ENCODE assay signal across 8 cellular contexts in the genomic region with DNA sequence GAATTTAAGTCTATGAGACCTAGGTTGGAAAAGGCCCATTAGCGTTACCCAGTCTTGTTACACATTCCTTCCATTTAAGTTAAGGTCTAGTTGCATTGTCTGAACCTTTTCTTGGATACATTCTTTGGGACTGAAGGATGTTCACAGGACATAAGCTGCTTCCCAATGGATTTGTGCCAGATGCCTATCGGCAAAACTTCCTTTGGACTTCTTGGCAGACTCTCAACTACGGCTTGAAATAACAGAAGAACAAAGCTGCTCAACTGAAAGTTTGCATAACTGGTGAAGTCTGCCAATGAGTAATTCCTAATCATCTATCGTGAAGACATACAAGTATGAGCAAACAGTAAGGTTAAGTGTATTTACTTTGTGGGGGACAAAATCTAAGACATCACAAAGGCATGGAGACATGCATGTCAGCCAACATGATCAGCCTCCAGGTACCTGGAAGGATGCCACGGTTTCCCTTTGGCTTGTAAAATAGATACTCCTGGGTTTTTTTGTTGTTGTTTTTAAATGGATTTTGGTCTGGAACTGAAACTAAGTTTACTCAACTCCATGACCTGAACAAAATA. TPM values are rescaled to one million over a fixed set of nuclear protein-coding genes. Genes with fewer than 3 reads are reported as not detected.
DNase-seq lines count a peak whose midpoint lies in the region; ATAC-seq and TF ChIP-seq lines count a peak whose summit lies in the region.

No MANE protein-coding gene starts in this region.

- peaks cover 45% of the 10 kb centered on the region for H3K4me1 ChIP-seq in skeletal muscle satellite cell (ENCODE audit: control insufficient read depth, insufficient read depth, low read length)
- no peaks in the 10 kb centered on the region for H3K4me1 ChIP-seq in ascending aorta
- H3K4me1 ChIP-seq in SJCRH30: no peaks in the 10 kb centered on the region

- H3K4me3 ChIP-seq in skeletal muscle satellite cell (ENCODE audit: low read length): peak overlapping the region; percentile 4
- no peak overlapping the region for H3K4me3 ChIP-seq in ascending aorta
- no peak overlapping the region for H3K4me3 ChIP-seq in SJCRH30

- intact Hi-C loops in natural killer cell (cut with micrococcal nuclease): no loop called here
- intact Hi-C loops in ascending aorta (cut with DNase I): no loop called here

- H3K27me3 Mint-ChIP-seq in natural killer cell (ENCODE audit: low read depth in 2 of 2): peaks cover 7 to 16% of the 10 kb centered on the region in 2 donors

- H3K4me1 Mint-ChIP-seq in natural killer cell: no peaks in the 10 kb centered on the region

- peak; percentile 46 for DNase-seq in GOT3 (lab: John Stamatoyannopoulos, UW)
- peak; percentile 77 for DNase-seq in RKO (ENCODE audit: low spot score)
- DNase-seq in fibroblast of the conjunctiva (ENCODE audit: low read depth): peak; percentile 82
- no peak for DNase-seq in natural killer cell
- DNase-seq in ascending aorta (ENCODE audit: low spot score in 2 of 2): no peak
- DNase-seq in SJCRH30: no peak

- H3K4me3 Mint-ChIP-seq in natural killer cell: no peak overlapping the region

- H3K36me3 Mint-ChIP-seq in natural killer cell: no peaks in the 10 kb centered on the region

- peak overlapping the region; percentile 23 for H3K9ac ChIP-seq in skeletal muscle satellite cell (ENCODE audit: low read depth, low read length)

- H3K9me3 Mint-ChIP-seq in natural killer cell: no peaks in the 10 kb centered on the region

- H3K27ac ChIP-seq in ascending aorta (peak overlapping the region in 1 of 2 donors; percentile 1), SJCRH30 (no peak overlapping the region)

- H3K36me3 ChIP-seq in skeletal muscle satellite cell (ENCODE audit: insufficient read depth, low read length) (peaks cover 13% of the 10 kb centered on the region), ascending aorta (no peaks in the 10 kb centered on the region), SJCRH30 (peaks cover 84% of the 10 kb centered on the region)

- no peak for TF ChIP-seq CTCF in natural killer cell (IDR thresholded peaks at IDR 0.05)
- TF ChIP-seq CTCF in ascending aorta (IDR thresholded peaks at IDR 0.05): no peak

- ATAC-seq in natural killer cell (no peak), HG03025 (IDR thresholded peaks at IDR 0.05; ENCODE audit: low FRiP score, unreplicated experiment) (no peak)

- no peak overlapping the region for H3K27ac Mint-ChIP-seq in natural killer cell

- no peaks in the 10 kb centered on the region for H3K9me3 ChIP-seq in skeletal muscle satellite cell (replicated peaks; ENCODE audit: low read length)
- no peaks in the 10 kb centered on the region for H3K9me3 ChIP-seq in ascending aorta
- H3K9me3 ChIP-seq in SJCRH30 (replicated peaks): no peaks in the 10 kb centered on the region

- H3K4me2 ChIP-seq in skeletal muscle satellite cell (ENCODE audit: low read length): peak overlapping the region; percentile 67

- H3K27me3 ChIP-seq in skeletal muscle satellite cell (ENCODE audit: control insufficient read depth, insufficient read depth, low read length): no peaks in the 10 kb centered on the region
- H3K27me3 ChIP-seq in ascending aorta: no peaks in the 10 kb centered on the region
- H3K27me3 ChIP-seq in SJCRH30: no peaks in the 10 kb centered on the region

RNA-seq across cellular contexts. Expression of a gene that starts 35.4 kb away (rescaled TPM):
- total RNA-seq in skeletal muscle satellite cell (2012; rRNA removed): 66.8 and 68.4 TPM in 2 replicates
- 10 to 100 TPM; 23.4 to 31.8 (median 26.3) TPM for total RNA-seq in natural killer cell
- 22.4 TPM for total RNA-seq in ascending aorta
- total RNA-seq in SJCRH30 (2014; rRNA removed; shearing (Covaris generic)): 86.7 and 89.2 TPM in 2 replicates

Comparison
In these comparisons a context has a peak if more than half of its experiments do, and no peak if none do; other contexts are left out.
1. DNase-seq: peak in GOT3 (single experiment), RKO (single experiment) and fibroblast of the conjunctiva (single experiment); none in natural killer cell (single experiment), ascending aorta (0 of 2) and SJCRH30 (0 of 2).